In genomic region chr6:23661549-23661948, GRCh38 we compare ENCODE assay signal across 35 cellular contexts.
DNase-seq lines count a peak whose midpoint lies in the region; ATAC-seq, FAIRE-seq and TF ChIP-seq lines count a peak whose summit lies in the region.
"Had no signal": no experiment of that assay in that cellular context is flagged by ENCODE, and none has a peak within 500 bp of the region (broad histone marks: within the 10 kb centered on the region; RNA-seq: fewer than 3 reads in every experiment).

No MANE protein-coding gene starts in this region.

- H3K23me2 ChIP-seq in H9 (ENCODE audit: insufficient read length, low read depth, low read length, poor library complexity, severe bottlenecking), result no peaks in the 10 kb centered on the region

- H3K4me1 Mint-ChIP-seq in H9, result peaks cover 12 to 18% of the 10 kb centered on the region in 2 experiments
- peaks cover 47% of the 10 kb centered on the region for H3K4me1 Mint-ChIP-seq in mesothelial cell of epicardium
- H3K4me1 Mint-ChIP-seq: B cell; CD14-positive monocyte; CD4-positive, alpha-beta memory T cell; CD4-positive, CD25-positive, alpha-beta regulatory T cell; CD8-positive, alpha-beta memory T cell had no signal

- no peak overlapping the region for H2AK5ac ChIP-seq in H9 (ENCODE audit: insufficient read length, low read length)

- H3K4ac ChIP-seq in H9 (ENCODE audit: low read depth, low read length), result no peak overlapping the region

- no peak for TF ChIP-seq EP300 in HepG2 (IDR thresholded peaks at IDR 0.05; ENCODE audit: low read depth in 2 of 2, low read length in 2 of 2)
- no peak for TF ChIP-seq EP300 in HepG2 (CRISPR knock-in tag; IDR thresholded peaks at IDR 0.05; ENCODE audit: borderline replicate concordance)

- H3K27me3 Mint-ChIP-seq in H9 (ENCODE audit: low read depth), result no peaks in the 10 kb centered on the region
- no peaks in the 10 kb centered on the region for H3K27me3 Mint-ChIP-seq in mesothelial cell of epicardium (ENCODE audit: low read depth)
- H3K27me3 Mint-ChIP-seq: B cell; CD4-positive, alpha-beta memory T cell; CD4-positive, alpha-beta T cell; CD4-positive, CD25-positive, alpha-beta regulatory T cell had no signal

- peaks cover 6% of the 10 kb centered on the region for H3K9me3 ChIP-seq in HepG2 (ENCODE audit: low read length)
- no peaks in the 10 kb centered on the region for H3K9me3 ChIP-seq in right lobe of liver
- no peaks in the 10 kb centered on the region for H3K9me3 ChIP-seq in H9 (ENCODE audit: control insufficient read depth, low read depth, low read length)
- no peaks in the 10 kb centered on the region for H3K9me3 ChIP-seq in smooth muscle cell (replicated peaks; ENCODE audit: low read depth)
- H3K9me3 ChIP-seq: A549, BE2C, BLaER1, Caco-2 had no signal

- peak overlapping the region; percentile 49 for H3K23ac ChIP-seq in H9 (ENCODE audit: insufficient read length, low read depth, low read length)

- no peak overlapping the region for H3K18ac ChIP-seq in H9 (ENCODE audit: insufficient read length, low read depth, low read length)

- H3K9me3 Mint-ChIP-seq in H9, result peaks cover 2 to 9% of the 10 kb centered on the region in 2 experiments; a peak in 3 of 5 replicates
- peaks cover 9% of the 10 kb centered on the region for H3K9me3 Mint-ChIP-seq in mesothelial cell of epicardium

- H4K8ac ChIP-seq in H9 (replicated peaks; ENCODE audit: insufficient read length, low read depth, low read length), result no peak overlapping the region

- H3K36me3 ChIP-seq in HepG2 (replicated peaks in 1 of 2; ENCODE audit: control insufficient read depth in 1 of 2, insufficient read depth in 2 of 2, low read length in 2 of 2) (no peaks in the 10 kb centered on the region), right lobe of liver (no peaks in the 10 kb centered on the region), smooth muscle cell (ENCODE audit: low read depth) (no peaks in the 10 kb centered on the region)
- H3K36me3 ChIP-seq: BE2C; BLaER1; BLaER1 treated with 17β-estradiol and CSF1 and Interleukin-3, amounts not matched to agents 10 nM and 100 nM had no signal

- H3K4me2 ChIP-seq in HepG2 (ENCODE audit: low read depth, low read length), result no peak overlapping the region
- H3K4me2 ChIP-seq in H9 (ENCODE audit: insufficient read depth, insufficient read length, low read length), result no peak overlapping the region
- no peak overlapping the region for H3K4me2 ChIP-seq in smooth muscle cell
- H3K4me2 ChIP-seq: A549; BLaER1; BLaER1 treated with 17β-estradiol and CSF1 and Interleukin-3, amounts not matched to agents 10 nM and 100 nM had no signal

- H3K27me3 ChIP-seq in HepG2 (ENCODE audit: control insufficient read depth in 1 of 2, insufficient read depth in 2 of 2, low read length in 2 of 2) (no peaks in the 10 kb centered on the region), right lobe of liver (no peaks in the 10 kb centered on the region), H9 (ENCODE audit: insufficient read depth, low read length) (no peaks in the 10 kb centered on the region), smooth muscle cell (ENCODE audit: low read depth) (no peaks in the 10 kb centered on the region)
- H3K27me3 ChIP-seq: BE2C; BLaER1; BLaER1 treated with 17β-estradiol and CSF1 and Interleukin-3, amounts not matched to agents 10 nM and 100 nM had no signal

- TF ChIP-seq RAD21 in HepG2 (CRISPR knock-in tag; IDR thresholded peaks at IDR 0.05), result no peak

- no peak overlapping the region for H3K9ac ChIP-seq in HepG2 (ENCODE audit: insufficient read depth, low read depth, low read length)
- H3K9ac ChIP-seq in H9 (ENCODE audit: extremely low read depth, insufficient read length, low read length), result no peak overlapping the region
- H3K9ac ChIP-seq in smooth muscle cell (ENCODE audit: low read depth), result no peak overlapping the region
- H3K9ac ChIP-seq: BLaER1; BLaER1 treated with 17β-estradiol and CSF1 and Interleukin-3, amounts not matched to agents 10 nM and 100 nM had no signal

- WGBS in HepG2 (ENCODE audit: low lambda C conversion rate), result 51% methylated on average over 4 of the region's 4 CpGs
- WGBS in right lobe of liver (ENCODE audit: insufficient coverage, low coverage, low lambda C conversion rate, missing lambda C conversion rate), result 78% methylated on average over 4 of the region's 4 CpGs
- no CpG with 5 or more reads among the region's 4 CpGs for WGBS in H9 (ENCODE audit: extremely low coverage, insufficient read length, low lambda C conversion rate)
- WGBS in smooth muscle cell (ENCODE audit: low lambda C conversion rate), result 91% methylated on average over 4 of the region's 4 CpGs

- H3K4me3 ChIP-seq in HepG2 (replicated peaks in 1 of 3; ENCODE audit: insufficient read depth in 1 of 3, low read depth in 2 of 3, low read length in 3 of 3) (no peak overlapping the region), right lobe of liver (no peak overlapping the region), smooth muscle cell (no peak overlapping the region)
- H3K4me3 ChIP-seq: A549; BLaER1; BLaER1 treated with 17β-estradiol and CSF1 and Interleukin-3, amounts not matched to agents 10 nM and 100 nM had no signal

- POLR2A ChIA-PET in HepG2 (lab: Yijun Ruan, JAX), result no interaction called here

- no peak overlapping the region for H3K4me3 Mint-ChIP-seq in H9
- H3K4me3 Mint-ChIP-seq in mesothelial cell of epicardium, result no peak overlapping the region
- H3K4me3 Mint-ChIP-seq: B cell; CD14-positive monocyte; CD4-positive, alpha-beta memory T cell; CD4-positive, alpha-beta T cell; CD4-positive, CD25-positive, alpha-beta regulatory T cell; CD8-positive, alpha-beta memory T cell; CD8-positive, alpha-beta T cell had no signal

- in situ Hi-C loops in HepG2 (cut with HindIII; ENCODE audit: extremely low pct_ligation_motif_present, low pct_unique_long_range_greater_than_20kb), result no loop called here

- intact Hi-C loops in HepG2 (cut with micrococcal nuclease; ENCODE audit: unreplicated experiment) (no loop called here), right lobe of liver (cut with DNase I) (no loop called here)

- FAIRE-seq in HepG2 (lab: Jason Lieb, UNC), result no peak
- FAIRE-seq: A204.1, A549, D721Med had no signal

- no peak overlapping the region for H2BK12ac ChIP-seq in H9 (ENCODE audit: insufficient read length, low read depth, low read length)

- DNase-seq in HepG2 (ENCODE audit: low spot score) (no peak), right lobe of liver (no peak), H9 (no peak), mesothelial cell of epicardium (ENCODE audit: low spot score in 2 of 2, unreplicated experiment in 2 of 2) (no peak), smooth muscle cell (lab: John Stamatoyannopoulos, UW; ENCODE audit: unreplicated experiment) (no peak)
- DNase-seq: 8988T; ACHN; AML-193; BE2C; C1 segment of cervical spinal cord; Caco-2; Calu3; CD4-positive, alpha-beta memory T cell; CD4-positive, alpha-beta T cell; CD4-positive, CD25-positive, alpha-beta regulatory T cell; CD8-positive, alpha-beta memory T cell; CD8-positive, alpha-beta T cell; COR-L47; DMS 273 treated with DMSO at 0.1 percent for 48 hours; DMS153; DMS53; DMS79; DMS79 treated with DMSO at 0.1 percent for 48 hours; DND-41; EL had no signal

- H3K56ac ChIP-seq in H9 (ENCODE audit: insufficient read length, low read depth, low read length), result no peak overlapping the region

- H3K79me2 ChIP-seq in HepG2 (ENCODE audit: insufficient read depth, low read length) (no peaks in the 10 kb centered on the region), H9 (ENCODE audit: insufficient read depth, low read length) (no peaks in the 10 kb centered on the region), smooth muscle cell (ENCODE audit: low read depth) (no peaks in the 10 kb centered on the region)

- H2AFZ ChIP-seq in HepG2 (ENCODE audit: low read length), result no peak overlapping the region
- H2AFZ ChIP-seq in H9 (ENCODE audit: low read length), result no peak overlapping the region
- no peak overlapping the region for H2AFZ ChIP-seq in smooth muscle cell (ENCODE audit: low read depth)

- H4K91ac ChIP-seq in H9 (ENCODE audit: insufficient read length, low read depth, low read length), result no peak overlapping the region

- H3K27ac ChIP-seq in HepG2 (ENCODE audit: extremely low read length, insufficient read depth, low read length), result no peak overlapping the region
- H3K27ac ChIP-seq in right lobe of liver, result no peak overlapping the region
- H3K27ac ChIP-seq in H9 (ENCODE audit: insufficient read length, low read depth, low read length), result no peak overlapping the region
- H3K27ac ChIP-seq in smooth muscle cell (ENCODE audit: low read depth), result no peak overlapping the region
- H3K27ac ChIP-seq: 22Rv1; A549; BLaER1; BLaER1 treated with 17β-estradiol and CSF1 and Interleukin-3, amounts not matched to agents 10 nM and 100 nM; C4-2B had no signal

- no peak overlapping the region for H2BK120ac ChIP-seq in H9 (ENCODE audit: low read depth, low read length, poor library complexity, severe bottlenecking)

- no TSS peak for BruUV-seq in HepG2 (replicated peaks; lab: Mats Ljungman, UMichigan)

- TF ChIP-seq POLR2A in HepG2 (IDR thresholded peaks at IDR 0.05; ENCODE audit: insufficient read depth in 1 of 2, low read depth in 2 of 2, low read length in 2 of 2), result no peak
- no peak for TF ChIP-seq POLR2A in right lobe of liver (IDR thresholded peaks at IDR 0.05)

- H3K14ac ChIP-seq in H9 (ENCODE audit: insufficient read depth, low read length), result no peak overlapping the region

- no peaks in the 10 kb centered on the region for H3K79me1 ChIP-seq in H9 (ENCODE audit: insufficient read depth, low read depth, low read length, poor library complexity, severe bottlenecking)

- H3F3A ChIP-seq in smooth muscle cell (ENCODE audit: low read depth), result no peaks in the 10 kb centered on the region

- ATAC-seq in HepG2 (no peak), right lobe of liver (no peak), HG03039 (IDR thresholded peaks at IDR 0.05; ENCODE audit: unreplicated experiment) (no peak)
- ATAC-seq: A549; CD8-positive, alpha-beta T cell had no signal

- TF ChIP-seq CTCF in HepG2 (CRISPR knock-in tag; IDR thresholded peaks at IDR 0.05) (no peak), right lobe of liver (IDR thresholded peaks at IDR 0.05) (no peak), H9 (conservative IDR thresholded peaks at IDR 0.05) (no peak), mesothelial cell of epicardium (IDR thresholded peaks at IDR 0.05; ENCODE audit: unreplicated experiment) (no peak), smooth muscle cell (IDR thresholded peaks at IDR 0.05; ENCODE audit: borderline replicate concordance, insufficient read depth, poor library complexity, severe bottlenecking) (no peak)

- H3K4me1 ChIP-seq in HepG2 (ENCODE audit: insufficient read depth, low read length) (no peaks in the 10 kb centered on the region), right lobe of liver (no peaks in the 10 kb centered on the region), H9 (ENCODE audit: insufficient read depth, low read length) (no peaks in the 10 kb centered on the region; the same call in 1 of the 2 replicates), smooth muscle cell (ENCODE audit: low read depth) (peaks cover 6% of the 10 kb centered on the region)
- H3K4me1 ChIP-seq: A549; BLaER1; BLaER1 treated with 17β-estradiol and CSF1 and Interleukin-3, amounts not matched to agents 10 nM and 100 nM had no signal

- no peak overlapping the region for H2BK5ac ChIP-seq in H9 (ENCODE audit: insufficient read length, low read length)

- H4K5ac ChIP-seq in H9 (ENCODE audit: insufficient read length, low read depth, low read length), result no peak overlapping the region

- CTCF ChIA-PET in HepG2 (lab: Yijun Ruan, JAX; ENCODE audit: low intra/inter-chr PET ratio, low total read pairs), result no interaction called here

- H3T11ph ChIP-seq in H9 (ENCODE audit: low read length), result no peak overlapping the region

- H3K27ac Mint-ChIP-seq in H9 (no peak overlapping the region), mesothelial cell of epicardium (peak overlapping the region; percentile 12)
- H3K27ac Mint-ChIP-seq: B cell; CD14-positive monocyte; CD4-positive, alpha-beta memory T cell; CD4-positive, alpha-beta T cell; CD4-positive, CD25-positive, alpha-beta regulatory T cell; CD8-positive, alpha-beta memory T cell; CD8-positive, alpha-beta T cell had no signal

- H4K20me1 ChIP-seq in HepG2 (ENCODE audit: insufficient read depth, low read length) (no peaks in the 10 kb centered on the region), H9 (ENCODE audit: control insufficient read depth, insufficient read depth, insufficient read length) (no peaks in the 10 kb centered on the region), smooth muscle cell (ENCODE audit: low read depth) (no peaks in the 10 kb centered on the region)
- H4K20me1 ChIP-seq: BLaER1; BLaER1 treated with 17β-estradiol and CSF1 and Interleukin-3, amounts not matched to agents 10 nM and 100 nM had no signal

- peaks cover 0 to 3% (median 0%) of the 10 kb centered on the region in 3 experiments; a peak in 2 of 7 replicates for H3K36me3 Mint-ChIP-seq in H9 (ENCODE audit: insufficient read depth in 1 of 3, low read depth in 3 of 3)
- H3K36me3 Mint-ChIP-seq in mesothelial cell of epicardium, result peaks cover 3% of the 10 kb centered on the region
- H3K36me3 Mint-ChIP-seq: CD14-positive monocyte; CD4-positive, alpha-beta memory T cell; CD4-positive, CD25-positive, alpha-beta regulatory T cell; CD8-positive, alpha-beta memory T cell; CD8-positive, alpha-beta T cell had no signal

- H2BK20ac ChIP-seq in H9 (ENCODE audit: low read depth, low read length, poor library complexity, severe bottlenecking), result no peak overlapping the region

- no peak overlapping the region for H2BK15ac ChIP-seq in H9 (ENCODE audit: low read depth, low read length)
